8 cellular contexts compared by ENCODE assay signal in the genomic region with DNA sequence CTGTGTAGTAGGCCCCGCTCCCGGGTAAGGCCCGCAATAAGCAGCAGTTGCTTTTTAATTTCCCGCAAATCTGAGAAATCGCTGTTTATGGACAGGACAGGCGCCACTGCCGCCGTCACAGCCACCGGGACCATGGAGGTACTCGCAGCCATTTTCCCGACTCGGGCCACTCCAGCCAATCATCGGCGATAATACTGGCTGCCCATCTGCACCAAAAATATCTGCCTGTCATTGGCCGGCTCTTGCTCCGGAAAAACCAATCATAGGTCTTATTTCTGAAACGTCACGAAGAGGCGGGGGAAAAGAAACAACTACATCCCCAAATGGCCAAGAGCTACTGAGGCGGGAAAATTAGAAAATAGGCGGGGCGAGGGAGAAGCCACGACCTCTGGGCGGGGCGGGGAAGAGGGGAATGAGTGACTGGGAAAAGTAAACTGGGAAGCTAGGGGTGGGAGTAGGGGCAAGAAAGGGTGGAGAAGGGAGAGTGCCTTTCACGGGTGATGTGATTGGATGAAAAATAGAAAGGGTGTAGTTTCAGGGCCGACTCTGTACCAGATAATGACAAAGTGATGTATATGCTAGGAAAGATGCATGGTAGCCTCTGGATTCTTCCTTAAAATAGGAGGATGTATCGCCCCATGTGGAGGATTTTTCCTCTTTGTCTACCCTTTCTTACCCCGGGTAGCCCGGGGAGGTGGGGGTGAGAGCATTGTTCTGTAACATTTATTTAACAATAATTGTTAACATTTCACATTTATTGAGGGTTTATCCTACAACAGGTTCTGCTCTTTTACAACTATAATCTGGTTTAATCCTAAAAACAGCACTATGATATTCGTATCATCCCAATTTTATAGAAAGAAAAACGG. TPM values are rescaled to one million over a fixed set of nuclear protein-coding genes. Genes with fewer than 3 reads are reported as not detected.
DNase-seq lines count a peak whose midpoint lies in the region; ATAC-seq and TF ChIP-seq lines count a peak whose summit lies in the region.

A gene with protein sequence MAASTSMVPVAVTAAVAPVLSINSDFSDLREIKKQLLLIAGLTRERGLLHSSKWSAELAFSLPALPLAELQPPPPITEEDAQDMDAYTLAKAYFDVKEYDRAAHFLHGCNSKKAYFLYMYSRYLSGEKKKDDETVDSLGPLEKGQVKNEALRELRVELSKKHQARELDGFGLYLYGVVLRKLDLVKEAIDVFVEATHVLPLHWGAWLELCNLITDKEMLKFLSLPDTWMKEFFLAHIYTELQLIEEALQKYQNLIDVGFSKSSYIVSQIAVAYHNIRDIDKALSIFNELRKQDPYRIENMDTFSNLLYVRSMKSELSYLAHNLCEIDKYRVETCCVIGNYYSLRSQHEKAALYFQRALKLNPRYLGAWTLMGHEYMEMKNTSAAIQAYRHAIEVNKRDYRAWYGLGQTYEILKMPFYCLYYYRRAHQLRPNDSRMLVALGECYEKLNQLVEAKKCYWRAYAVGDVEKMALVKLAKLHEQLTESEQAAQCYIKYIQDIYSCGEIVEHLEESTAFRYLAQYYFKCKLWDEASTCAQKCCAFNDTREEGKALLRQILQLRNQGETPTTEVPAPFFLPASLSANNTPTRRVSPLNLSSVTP (minus strand): TSS at position 163 of the 869 bp plus-strand sequence. CDS start 11 bp downstream, at position 152.

- H3K27ac ChIP-seq in ACC112 (ENCODE audit: low read depth, low read length) (peak within 1 kb of the TSS; percentile 71), VCaP (peak within 1 kb of the TSS; percentile 84), breast epithelium (peak within 1 kb of the TSS; percentile 83 to 85), skeletal muscle tissue (ENCODE audit: low read depth, low read length) (peak within 1 kb of the TSS; percentile 90)

- H3K4me1 ChIP-seq in ACC112 (ENCODE audit: control insufficient read depth, insufficient read depth, low read length, unreplicated experiment) (no peaks in the 10 kb centered on the region), breast epithelium (peaks cover 0 to 6% of the 10 kb centered on the region in 2 donors), skeletal muscle tissue (ENCODE audit: control insufficient read depth in 3 of 3, insufficient read depth in 3 of 3, low read length in 3 of 3) (peaks cover 8 to 12% (median 10%) of the 10 kb centered on the region in 3 donors)

- no peak; the same call in 1 of the 2 replicates for TF ChIP-seq CTCF in VCaP (conservative IDR thresholded peaks at IDR 0.05)
- TF ChIP-seq CTCF in breast epithelium (IDR thresholded peaks at IDR 0.05) = no peak

- peak within 1 kb of the TSS; percentile 96 for H2AFZ ChIP-seq in ACC112 (ENCODE audit: low read length, unreplicated experiment)

- H3K9me3 ChIP-seq in breast epithelium = no peaks in the 10 kb centered on the region
- H3K9me3 ChIP-seq in iPS-18c (ENCODE audit: control insufficient read depth, insufficient read depth, low read length) = no peaks in the 10 kb centered on the region
- H3K9me3 ChIP-seq in skeletal muscle tissue (ENCODE audit: control insufficient read depth in 3 of 3, low read length in 3 of 3) = no peaks in the 10 kb centered on the region

- H3K36me3 ChIP-seq in ACC112 (ENCODE audit: insufficient read depth, low read length) (no peaks in the 10 kb centered on the region), breast epithelium (no peaks in the 10 kb centered on the region), skeletal muscle tissue (ENCODE audit: control insufficient read depth in 3 of 3, insufficient read depth in 3 of 3, low read length in 3 of 3) (peaks cover 4 to 5% (median 5%) of the 10 kb centered on the region in 3 donors)

- intact Hi-C loops in breast epithelium (cut with DNase I; ENCODE audit: low total_unique reads) = no loop called here

- ATAC-seq in GM18870 (IDR thresholded peaks at IDR 0.05; ENCODE audit: unreplicated experiment) (peak; percentile 91), HG03135 (IDR thresholded peaks at IDR 0.05; ENCODE audit: unreplicated experiment) (peak; percentile 97)

- H3K27me3 ChIP-seq in ACC112 (ENCODE audit: insufficient read depth, low read length) (no peaks in the 10 kb centered on the region), breast epithelium (no peaks in the 10 kb centered on the region), skeletal muscle tissue (ENCODE audit: control insufficient read depth in 3 of 3, insufficient read depth in 3 of 3, low read length in 3 of 3) (no peaks in the 10 kb centered on the region)

- H3K9ac ChIP-seq in skeletal muscle tissue (ENCODE audit: low read depth in 1 of 3, low read length in 3 of 3) = peak within 1 kb of the TSS; percentile 99

- peak within 1 kb of the TSS; percentile 99 for H3K4me3 ChIP-seq in ACC112 (ENCODE audit: low read depth, low read length)
- H3K4me3 ChIP-seq in breast epithelium = peak within 1 kb of the TSS; percentile 63 to 97 (median 87)
- H3K4me3 ChIP-seq in iPS-18c (ENCODE audit: insufficient read depth, low read depth, low read length) = peak within 1 kb of the TSS; percentile 96
- peak within 1 kb of the TSS; percentile 95 to 99 (median 97) for H3K4me3 ChIP-seq in skeletal muscle tissue (ENCODE audit: low read length in 3 of 3)

- DNase-seq in NCI-H2196 treated with DMSO at 0.1 percent for 48 hours (lab: John Stamatoyannopoulos, UW; ENCODE audit: unreplicated experiment) (peak; percentile 94), breast epithelium (ENCODE audit: low spot score in 2 of 2) (peak; percentile 90 to 96)

- TF ChIP-seq POLR2A in breast epithelium (IDR thresholded peaks at IDR 0.05) = peak; percentile 27

- H3K79me2 ChIP-seq in ACC112 (ENCODE audit: control insufficient read depth, insufficient read depth, low read length, unreplicated experiment) = peaks cover 31% of the 10 kb centered on the region

RNA-seq across cellular contexts. Expression of the gene that starts here (rescaled TPM):
- 10 to 100 TPM; 15.0 to 31.3 (median 22.0) TPM for total RNA-seq in breast epithelium
- total RNA-seq in skeletal muscle tissue = 41.8 TPM

Comparison
In these comparisons a context has a peak if more than half of its experiments do, and no peak if none do; other contexts are left out.
1. Peak in every context shown above with its lines: DNase-seq, ATAC-seq, H3K4me3 ChIP-seq and H3K27ac ChIP-seq.